In the genomic region with DNA sequence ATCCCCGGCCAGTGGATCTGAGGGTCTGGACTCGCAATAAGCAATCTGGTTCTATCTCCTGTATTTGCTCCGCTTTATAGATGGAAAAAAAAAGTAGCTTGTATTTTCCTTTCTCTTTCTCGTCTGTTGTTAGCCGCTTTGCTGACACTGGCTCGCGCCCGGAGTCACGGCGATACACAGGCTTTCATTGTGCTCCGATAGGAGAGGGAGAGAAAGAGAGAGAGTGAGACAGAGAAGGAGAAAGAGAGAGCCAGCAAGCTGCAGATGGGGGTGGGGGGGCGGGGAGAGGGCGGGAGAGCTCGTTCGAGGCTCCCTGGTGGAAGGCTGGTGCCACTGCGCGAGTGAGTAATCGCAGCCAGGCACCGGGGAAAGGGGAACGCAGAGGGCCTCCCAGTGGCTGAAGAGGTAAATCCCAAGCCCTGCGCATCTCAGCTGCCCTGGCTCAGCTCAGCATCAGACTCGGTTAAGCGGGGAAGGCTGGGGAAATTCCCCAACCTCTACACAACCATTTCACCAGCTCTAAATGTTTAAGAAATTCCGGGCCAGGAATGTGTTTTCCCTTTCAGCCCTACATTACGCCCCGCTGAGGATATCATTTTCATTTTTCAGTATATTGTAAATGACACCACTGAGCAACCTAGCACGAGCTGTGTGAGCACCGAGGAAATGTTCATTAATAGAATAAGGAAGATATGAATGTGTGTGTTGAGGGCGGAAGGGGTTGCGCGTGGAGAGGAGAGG, we compare ENCODE assay signal across 8 cellular contexts. TPM values are rescaled to one million over a fixed set of nuclear protein-coding genes. Genes with fewer than 3 reads are reported as not detected.
DNase-seq lines count a peak whose midpoint lies in the region; ATAC-seq and TF ChIP-seq lines count a peak whose summit lies in the region.

A gene (minus strand): TSS at position 225 of the 741 bp plus-strand sequence. CDS start 1,300 bp downstream, outside the sequence.

- peaks cover 38% of the 10 kb centered on the region for H3K4me1 ChIP-seq in OCI-LY3 (ENCODE audit: low read length)
- peaks cover 29% of the 10 kb centered on the region for H3K4me1 ChIP-seq in mucosa of descending colon (ENCODE audit: low read depth)

- H3K9me3 ChIP-seq in OCI-LY3 (ENCODE audit: insufficient read depth, low read length) (no peaks in the 10 kb centered on the region), mucosa of descending colon (no peaks in the 10 kb centered on the region)

- H4K20me1 ChIP-seq in OCI-LY3 (ENCODE audit: insufficient read depth, low read length) = peaks cover 8% of the 10 kb centered on the region; the same call in 1 of the 2 replicates

- peaks cover 47% of the 10 kb centered on the region for H3K79me2 ChIP-seq in OCI-LY3 (ENCODE audit: low read length)

- intact Hi-C loops in mucosa of descending colon (cut with DNase I, micrococcal nuclease) = loop anchor here (1.0 to 5.0 kb wide), 4 partner anchors 36 to 506 kb away; no protein-coding TSS in a partner anchor

- ATAC-seq in GM21515 (IDR thresholded peaks at IDR 0.05; ENCODE audit: unreplicated experiment) (peak; percentile 86), mucosa of descending colon (peak; percentile 90)

- H3K4me3 ChIP-seq in OCI-LY3 (ENCODE audit: low read length) (peak within 1 kb of the TSS; percentile 86), mucosa of descending colon (peak within 1 kb of the TSS; percentile 37)

- TF ChIP-seq CTCF in OCI-LY3 (IDR thresholded peaks at IDR 0.05; ENCODE audit: low read depth, low read length) (peak; percentile 53), mucosa of descending colon (IDR thresholded peaks at IDR 0.05) (peak; percentile 94)

- DNase-seq in D341Med (ENCODE audit: low spot score) (peak; percentile 94), HuH-7 (ENCODE audit: low spot score) (peak; percentile 89), activated T-cell treated with anti-CD3 and anti-CD28 coated beads for 24 hours (ENCODE audit: low read depth) (peak; percentile 88), epithelial cell of prostate (ENCODE audit: low read depth, low spot score) (peak; percentile 40), mucosa of descending colon (peak; percentile 93 to 95 (median 93))
- peak; percentile 70 to 81 for DNase-seq in stimulated activated CD8-positive, alpha-beta memory T cell treated with anti-CD3 and anti-CD28 coated beads, Interleukin-4, amount 100 ng/mL, for 1 hour (ENCODE audit: low read depth in 2 of 2, low spot score in 1 of 2)

- H3K27me3 ChIP-seq in OCI-LY3 (ENCODE audit: low read depth, low read length) = no peaks in the 10 kb centered on the region

- peak within 1 kb of the TSS; percentile 78 for H2AFZ ChIP-seq in OCI-LY3 (ENCODE audit: low read depth, low read length)

- H3K27ac ChIP-seq in OCI-LY3 (ENCODE audit: low read length) (peak within 1 kb of the TSS; percentile 77), epithelial cell of prostate (peak within 1 kb of the TSS; percentile 72)

- peak within 1 kb of the TSS; percentile 89 for H3K9ac ChIP-seq in OCI-LY3 (ENCODE audit: low read length)

- H3K4me2 ChIP-seq in OCI-LY3 (ENCODE audit: low read length) = peak within 1 kb of the TSS; percentile 96

- H3K36me3 ChIP-seq in OCI-LY3 (replicated peaks; ENCODE audit: low read depth, low read length) (no peaks in the 10 kb centered on the region), mucosa of descending colon (ENCODE audit: low read depth) (no peaks in the 10 kb centered on the region)

RNA-seq across cellular contexts. Expression of the gene that starts here (rescaled TPM):
- total RNA-seq in mucosa of descending colon = 10 to 100 TPM; 15.2 to 26.4 (median 15.8) TPM

Comparison
In these comparisons a context has a peak if more than half of its experiments do, and no peak if none do; other contexts are left out.
1. Peak in every context shown above with its lines: DNase-seq, ATAC-seq, H3K4me3 ChIP-seq and H3K27ac ChIP-seq.
2. DNase-seq: peak in every context shown above with its lines; median percentile 94 in D341Med; 93 in mucosa of descending colon; 89 in HuH-7; 88 in activated T-cell treated with anti-CD3 and anti-CD28 coated beads for 24 hours; 76 in stimulated activated CD8-positive, alpha-beta memory T cell treated with anti-CD3 and anti-CD28 coated beads, Interleukin-4, amount 100 ng/mL, for 1 hour; 40 in epithelial cell of prostate.